Comparison of ENCODE assay signal across 8 cellular contexts in the genomic region with DNA sequence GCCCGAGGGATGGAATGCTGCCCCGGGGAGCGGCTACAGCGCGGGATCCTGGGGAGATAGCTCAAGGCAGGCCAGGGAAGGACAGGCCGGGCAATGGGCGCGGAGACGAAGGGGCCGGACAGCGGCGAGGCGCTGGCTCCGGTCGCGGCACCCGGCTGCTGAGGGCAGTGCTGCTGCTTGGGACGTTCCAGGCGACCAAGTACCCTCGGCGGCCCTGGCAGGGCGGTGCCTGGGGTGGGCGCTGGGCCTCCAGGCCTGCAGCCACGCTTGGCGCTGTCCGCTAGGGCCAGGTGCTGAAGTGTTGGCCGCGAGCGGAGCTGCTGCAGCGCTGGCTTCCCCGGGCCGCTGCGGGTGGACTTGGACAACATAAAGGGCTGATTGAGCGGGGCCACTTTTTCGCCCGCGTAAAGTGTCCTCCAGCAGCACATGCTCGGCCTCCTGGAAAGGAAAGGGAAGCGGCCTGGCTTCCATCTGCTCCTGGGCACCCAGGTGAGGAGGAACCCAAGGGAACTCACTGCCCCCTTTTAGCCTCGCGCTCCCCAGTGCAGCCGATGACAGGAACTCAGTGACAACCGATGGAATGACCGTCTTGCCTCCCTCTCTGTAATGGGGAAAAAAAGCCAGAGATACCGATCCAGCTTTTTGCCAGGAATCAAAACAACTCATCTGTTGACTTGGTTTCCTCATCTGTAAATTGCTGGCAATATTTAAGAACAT. TPM values are rescaled to one million over a fixed set of nuclear protein-coding genes. Genes with fewer than 3 reads are reported as not detected.
DNase-seq lines count a peak whose midpoint lies in the region; ATAC-seq, FAIRE-seq and TF ChIP-seq lines count a peak whose summit lies in the region.

No MANE protein-coding gene starts in this region.

- FAIRE-seq in pancreas (lab: Jason Lieb, UNC) = no peak

- DNase-seq in A172 (ENCODE audit: low spot score) (peak; percentile 18), globus pallidus (ENCODE audit: low spot score) (peak; percentile 46), pancreas (peak; percentile 61 to 92 (median 82))
- peak; percentile 61 for DNase-seq in activated CD8-positive, alpha-beta memory T cell treated with anti-CD3 and anti-CD28 coated beads, Interleukin-2, amount 10 ng/mL, durations not matched to agents 7 days and 5 days

- H3K36me3 Mint-ChIP-seq in activated CD8-positive, alpha-beta memory T cell treated with anti-CD3 and anti-CD28 coated beads, Interleukin-2, amount 10 ng/mL, durations not matched to agents 7 days and 5 days = no peaks in the 10 kb centered on the region

- no peak overlapping the region for H3K27ac Mint-ChIP-seq in activated CD8-positive, alpha-beta memory T cell treated with anti-CD3 and anti-CD28 coated beads, Interleukin-2, amount 10 ng/mL, durations not matched to agents 7 days and 5 days

- TF ChIP-seq CTCF in pancreas (IDR thresholded peaks at IDR 0.05) = no peak

- H3K27me3 Mint-ChIP-seq in activated CD8-positive, alpha-beta memory T cell treated with anti-CD3 and anti-CD28 coated beads, Interleukin-2, amount 10 ng/mL, durations not matched to agents 7 days and 5 days = peaks cover 34% of the 10 kb centered on the region

- no peak overlapping the region for H3K27ac ChIP-seq in pancreas

- WGBS in pancreas, 2 donors = 11 to 13% methylated on average over 36 to 45 of the region's 45 CpGs

- no peak overlapping the region for H3K4me3 Mint-ChIP-seq in activated CD8-positive, alpha-beta memory T cell treated with anti-CD3 and anti-CD28 coated beads, Interleukin-2, amount 10 ng/mL, durations not matched to agents 7 days and 5 days

- no peaks in the 10 kb centered on the region for H3K27me3 ChIP-seq in pancreas

- no peak overlapping the region for H3K4me3 ChIP-seq in pancreas

- no peaks in the 10 kb centered on the region for H3K4me1 ChIP-seq in pancreas

- ATAC-seq in HG02798 (IDR thresholded peaks at IDR 0.05; ENCODE audit: poor library complexity, unreplicated experiment) (peak; percentile 49), pancreas (peak; percentile 98 to 100 (median 100)), GM18870 (IDR thresholded peaks at IDR 0.05; ENCODE audit: unreplicated experiment) (no peak), HG03460 (IDR thresholded peaks at IDR 0.05; ENCODE audit: unreplicated experiment) (no peak), GM21619 (IDR thresholded peaks at IDR 0.05; ENCODE audit: unreplicated experiment) (no peak)
- ATAC-seq in activated CD8-positive, alpha-beta memory T cell treated with anti-CD3 and anti-CD28 coated beads, Interleukin-2, amount 10 ng/mL, durations not matched to agents 7 days and 5 days = peak; percentile 57

- no peaks in the 10 kb centered on the region for H3K9me3 Mint-ChIP-seq in activated CD8-positive, alpha-beta memory T cell treated with anti-CD3 and anti-CD28 coated beads, Interleukin-2, amount 10 ng/mL, durations not matched to agents 7 days and 5 days (ENCODE audit: low read depth)

- no peaks in the 10 kb centered on the region for H3K9me3 ChIP-seq in pancreas

- intact Hi-C loops in pancreas (cut with DNase I) = no loop called here

- CTCF ChIA-PET in activated CD8-positive, alpha-beta memory T cell treated with anti-CD3 and anti-CD28 coated beads, Interleukin-2, amount 10 ng/mL, durations not matched to agents 7 days and 5 days (lab: Charles Lee) = no interaction called here

- no peaks in the 10 kb centered on the region for H3K4me1 Mint-ChIP-seq in activated CD8-positive, alpha-beta memory T cell treated with anti-CD3 and anti-CD28 coated beads, Interleukin-2, amount 10 ng/mL, durations not matched to agents 7 days and 5 days

- no peaks in the 10 kb centered on the region for H3K36me3 ChIP-seq in pancreas

RNA-seq across cellular contexts. Expression of gene CLEC3A, which starts 23.7 kb away (rescaled TPM):
- not detected in 2 replicates for total RNA-seq in A172 (2014; rRNA removed; shearing (Covaris generic))
- not detected for total RNA-seq in activated CD8-positive, alpha-beta memory T cell treated with anti-CD3 and anti-CD28 coated beads, Interleukin-2, amount 10 ng/mL, durations not matched to agents 7 days and 5 days
- not detected for total RNA-seq in pancreas
- not detected for polyA plus RNA-seq in pancreas

RNA-seq across cellular contexts. Expression of gene WWOX, which starts 53.4 kb away (rescaled TPM):
- total RNA-seq in A172 (2014; rRNA removed; shearing (Covaris generic)) = 26.1 and 29.6 TPM in 2 replicates
- 10 to 100 TPM; 25.2 to 38.8 TPM for total RNA-seq in activated CD8-positive, alpha-beta memory T cell treated with anti-CD3 and anti-CD28 coated beads, Interleukin-2, amount 10 ng/mL, durations not matched to agents 7 days and 5 days
- total RNA-seq in pancreas = 10 to 100 TPM in 3 of 6 donors, 1 to 10 TPM in 3; 6.8 to 14.4 (median 10.2) TPM
- polyA plus RNA-seq in pancreas = 10 to 100 TPM; 12.9 to 13.2 TPM

Comparison
In these comparisons a context has a peak if more than half of its experiments do, and no peak if none do; other contexts are left out.
1. DNase-seq: peak in every context shown above with its lines; median percentile 82 in pancreas; 61 in activated CD8-positive, alpha-beta memory T cell treated with anti-CD3 and anti-CD28 coated beads, Interleukin-2, amount 10 ng/mL, durations not matched to agents 7 days and 5 days; 46 in globus pallidus; 18 in A172.
2. ATAC-seq: peak in HG02798 (single experiment), activated CD8-positive, alpha-beta memory T cell treated with anti-CD3 and anti-CD28 coated beads, Interleukin-2, amount 10 ng/mL, durations not matched to agents 7 days and 5 days (single experiment) and pancreas (4 of 4); none in GM18870 (single experiment), HG03460 (single experiment) and GM21619 (single experiment).